ENCODE assay signal across 26 cellular contexts in the genomic region with DNA sequence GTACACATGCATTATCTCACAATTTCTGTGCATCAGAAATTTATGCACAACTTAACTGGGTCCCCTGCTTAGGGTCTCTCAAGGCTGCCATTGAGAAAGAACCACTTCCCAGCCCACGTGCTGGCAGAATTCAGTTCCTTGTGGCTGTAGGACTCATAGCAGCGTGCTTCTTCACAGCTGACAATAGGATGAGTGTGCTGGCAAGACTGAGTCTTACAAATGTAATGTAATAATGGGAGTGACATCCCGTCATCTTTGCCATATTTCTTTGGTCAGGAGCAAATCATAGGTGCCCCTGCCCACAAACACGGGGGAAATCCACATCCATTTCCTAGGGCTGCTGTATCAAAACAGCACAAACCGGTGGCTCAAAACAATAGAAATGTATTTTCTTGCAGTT.
DNase-seq lines count a peak whose midpoint lies in the region; ATAC-seq and TF ChIP-seq lines count a peak whose summit lies in the region.
"Had no signal": no experiment of that assay in that cellular context is flagged by ENCODE, and none has a peak within 500 bp of the region (broad histone marks: within the 10 kb centered on the region; RNA-seq: fewer than 3 reads in every experiment).

No MANE protein-coding gene starts in this region.

- H3K4me3 ChIP-seq in fibroblast of the aortic adventitia (ENCODE audit: low read depth, low read length) (no peak overlapping the region), heart right ventricle (no peak overlapping the region), PC-9 (no peak overlapping the region)
- H3K4me3 ChIP-seq: lung, skin epidermis had no signal

- peaks cover 8 to 12% of the 10 kb centered on the region in 2 experiments for H3K4me1 Mint-ChIP-seq in H9

- H4K91ac ChIP-seq in H9 (ENCODE audit: insufficient read length, low read depth, low read length) = no peak overlapping the region

- no peak overlapping the region for H2BK5ac ChIP-seq in H9 (ENCODE audit: insufficient read length, low read length)

- H2AK5ac ChIP-seq in H9 (ENCODE audit: insufficient read length, low read length) = no peak overlapping the region

- DNase-seq in AG08395 (ENCODE audit: low spot score) = peak; percentile 47
- peak; percentile 55 for DNase-seq in HT1080 (ENCODE audit: low read depth)
- DNase-seq in fibroblast of the aortic adventitia (ENCODE audit: low read depth) = peak; percentile 44
- no peak for DNase-seq in heart right ventricle
- DNase-seq in H9 = no peak
- no peak for DNase-seq in PC-9
- DNase-seq: activated CD4-positive, alpha-beta memory T cell treated with anti-CD3 and anti-CD28 coated beads, Interleukin-2, amount 10 ng/mL, durations not matched to agents 7 days and 5 days; activated naive CD4-positive, alpha-beta T cell treated with Interleukin-2 at 50 U/mL for 16 hours; activated T-cell treated with anti-CD3 and anti-CD28 coated beads, Interleukin-2, amount 50 U/mL, for 24 hours; DMS 273 treated with DMSO at 0.1 percent for 48 hours; endodermal cell; foreskin melanocyte; islet precursor cell; naive thymus-derived CD8-positive, alpha-beta T cell; NCI-H1092; NCI-H2107; NCI-H526 treated with DMSO at 0.1 percent for 48 hours; T-helper 2 cell had no signal

- peaks cover 0 to 32% (median 6%) of the 10 kb centered on the region in 9 donors for H3K4me1 ChIP-seq in heart right ventricle
- no peaks in the 10 kb centered on the region for H3K4me1 ChIP-seq in H9 (ENCODE audit: insufficient read depth, low read length)
- peaks cover 14% of the 10 kb centered on the region for H3K4me1 ChIP-seq in PC-9 (replicated peaks; ENCODE audit: insufficient read depth)

- H3K23ac ChIP-seq in H9 (ENCODE audit: insufficient read length, low read depth, low read length) = no peak overlapping the region

- no peak overlapping the region for H3T11ph ChIP-seq in H9 (ENCODE audit: low read length)

- no peaks in the 10 kb centered on the region for H3K79me1 ChIP-seq in H9 (ENCODE audit: insufficient read depth, low read depth, low read length, poor library complexity, severe bottlenecking)

- H3K9me3 Mint-ChIP-seq in H9 = no peaks in the 10 kb centered on the region
- H3K9me3 Mint-ChIP-seq: activated CD4-positive, alpha-beta memory T cell treated with anti-CD3 and anti-CD28 coated beads, Interleukin-2, amount 10 ng/mL, durations not matched to agents 7 days and 5 days; activated T-cell treated with anti-CD3 and anti-CD28 coated beads, Interleukin-2, amount 50 U/mL, for 24 hours; naive thymus-derived CD8-positive, alpha-beta T cell; stimulated activated naive CD8-positive, alpha-beta T cell treated with anti-CD3 and anti-CD28 coated beads, Interleukin-15, Interleukin-2, amounts not matched to agents 100 ng/mL and 50 ng/mL, for 24 hours; type B pancreatic cell had no signal

- H3K27ac ChIP-seq in heart right ventricle (no peak overlapping the region), H9 (ENCODE audit: insufficient read length, low read depth, low read length) (no peak overlapping the region), PC-9 (no peak overlapping the region)
- H3K27ac ChIP-seq: HL-60, skin epidermis had no signal

- H2BK20ac ChIP-seq in H9 (ENCODE audit: low read depth, low read length, poor library complexity, severe bottlenecking) = no peak overlapping the region

- no peak overlapping the region for H3K56ac ChIP-seq in H9 (ENCODE audit: insufficient read length, low read depth, low read length)

- H3K27me3 ChIP-seq in heart right ventricle (no peaks in the 10 kb centered on the region), H9 (ENCODE audit: insufficient read depth, low read length) (no peaks in the 10 kb centered on the region), PC-9 (ENCODE audit: insufficient read depth, low read depth) (no peaks in the 10 kb centered on the region)

- peaks cover 4 to 18% (median 17%) of the 10 kb centered on the region in 3 experiments; a peak in 5 of 7 replicates for H3K36me3 Mint-ChIP-seq in H9 (ENCODE audit: insufficient read depth in 1 of 3, low read depth in 3 of 3)

- no peak overlapping the region for H3K9ac ChIP-seq in H9 (ENCODE audit: extremely low read depth, insufficient read length, low read length)

- H3K79me2 ChIP-seq in H9 (ENCODE audit: insufficient read depth, low read length) (no peaks in the 10 kb centered on the region), PC-9 (ENCODE audit: low read depth) (no peaks in the 10 kb centered on the region)

- TF ChIP-seq CTCF in fibroblast of the aortic adventitia (IDR thresholded peaks at IDR 0.05; ENCODE audit: insufficient read depth, low read length) (no peak), heart right ventricle (IDR thresholded peaks at IDR 0.05) (no peak), H9 (conservative IDR thresholded peaks at IDR 0.05) (no peak), PC-9 (conservative IDR thresholded peaks at IDR 0.05) (no peak)

- H2BK120ac ChIP-seq in H9 (ENCODE audit: low read depth, low read length, poor library complexity, severe bottlenecking) = no peak overlapping the region

- no TSS peak for BruUV-seq in PC-9 (replicated peaks; lab: Mats Ljungman, UMichigan)

- H4K20me1 ChIP-seq in H9 (ENCODE audit: control insufficient read depth, insufficient read depth, insufficient read length) = no peaks in the 10 kb centered on the region
- H4K20me1 ChIP-seq in PC-9 (ENCODE audit: insufficient read depth) = no peaks in the 10 kb centered on the region

- no peaks in the 10 kb centered on the region for H3K9me3 ChIP-seq in heart right ventricle
- H3K9me3 ChIP-seq in H9 (ENCODE audit: control insufficient read depth, low read depth, low read length) = no peaks in the 10 kb centered on the region
- no peaks in the 10 kb centered on the region; the same call in 1 of the 2 replicates for H3K9me3 ChIP-seq in PC-9 (ENCODE audit: insufficient read depth, low read depth)

- no peak overlapping the region for H2BK15ac ChIP-seq in H9 (ENCODE audit: low read depth, low read length)

- H3K9me2 ChIP-seq in PC-9 (ENCODE audit: insufficient read depth) = no peaks in the 10 kb centered on the region

- WGBS in heart right ventricle, 2 donors = 84 to 91% methylated on average over 5 of the region's 5 CpGs
- no CpG with 5 or more reads among the region's 5 CpGs for WGBS in H9 (ENCODE audit: extremely low coverage, insufficient read length, low lambda C conversion rate)

- no peak overlapping the region for H4K8ac ChIP-seq in H9 (replicated peaks; ENCODE audit: insufficient read length, low read depth, low read length)

- no peak overlapping the region for H3K14ac ChIP-seq in H9 (ENCODE audit: insufficient read depth, low read length)

- ATAC-seq in SK-N-SH treated with all-trans-retinoic acid at 6 μM for 48 hours (peak; percentile 54; the same call in 2 of the 3 replicates), heart right ventricle (no peak), HG03457 (IDR thresholded peaks at IDR 0.05; ENCODE audit: unreplicated experiment) (no peak)
- ATAC-seq: naive thymus-derived CD8-positive, alpha-beta T cell; WTC11 had no signal

- no peak overlapping the region for H2AFZ ChIP-seq in H9 (ENCODE audit: low read length)
- H2AFZ ChIP-seq in PC-9 = no peak overlapping the region

- intact Hi-C loops in heart right ventricle (cut with DNase I) (no loop called here), PC-9 (cut with micrococcal nuclease; ENCODE audit: unreplicated experiment) (no loop called here)

- POLR2A ChIA-PET in PC-9 (lab: Charles Lee; ENCODE audit: unreplicated experiment) = no interaction called here

- no peaks in the 10 kb centered on the region for H3F3A ChIP-seq in PC-9 (ENCODE audit: insufficient read depth, low read depth)

- no peaks in the 10 kb centered on the region for H3K27me3 Mint-ChIP-seq in H9 (ENCODE audit: low read depth)
- H3K27me3 Mint-ChIP-seq: activated CD4-positive, alpha-beta memory T cell treated with anti-CD3 and anti-CD28 coated beads, Interleukin-2, amount 10 ng/mL, durations not matched to agents 7 days and 5 days; activated T-cell treated with anti-CD3 and anti-CD28 coated beads, Interleukin-2, amount 50 U/mL, for 24 hours; naive thymus-derived CD8-positive, alpha-beta T cell; stimulated activated naive CD8-positive, alpha-beta T cell treated with anti-CD3 and anti-CD28 coated beads, Interleukin-15, Interleukin-2, amounts not matched to agents 100 ng/mL and 50 ng/mL, for 24 hours; type B pancreatic cell had no signal

- peaks cover 0 to 50% (median 0%) of the 10 kb centered on the region in 9 donors for H3K36me3 ChIP-seq in heart right ventricle
- no peaks in the 10 kb centered on the region for H3K36me3 ChIP-seq in PC-9 (ENCODE audit: low read depth)

- CTCF ChIA-PET in PC-9 (lab: Charles Lee) = no interaction called here

- no peak overlapping the region for H3K4me3 Mint-ChIP-seq in H9
- H3K4me3 Mint-ChIP-seq: activated CD4-positive, alpha-beta memory T cell treated with anti-CD3 and anti-CD28 coated beads, Interleukin-2, amount 10 ng/mL, durations not matched to agents 7 days and 5 days; activated T-cell treated with anti-CD3 and anti-CD28 coated beads, Interleukin-2, amount 50 U/mL, for 24 hours; endodermal cell; naive thymus-derived CD8-positive, alpha-beta T cell; stimulated activated naive CD8-positive, alpha-beta T cell treated with anti-CD3 and anti-CD28 coated beads, Interleukin-15, Interleukin-2, amounts not matched to agents 100 ng/mL and 50 ng/mL, for 24 hours; type B pancreatic cell; WTC11 had no signal

- no peak overlapping the region for H3K18ac ChIP-seq in H9 (ENCODE audit: insufficient read length, low read depth, low read length)

- no peaks in the 10 kb centered on the region for H3K23me2 ChIP-seq in H9 (ENCODE audit: insufficient read length, low read depth, low read length, poor library complexity, severe bottlenecking)

- no peak overlapping the region for H3K27ac Mint-ChIP-seq in H9
- H3K27ac Mint-ChIP-seq: activated CD4-positive, alpha-beta memory T cell treated with anti-CD3 and anti-CD28 coated beads, Interleukin-2, amount 10 ng/mL, durations not matched to agents 7 days and 5 days; activated T-cell treated with anti-CD3 and anti-CD28 coated beads, Interleukin-2, amount 50 U/mL, for 24 hours; endodermal cell; naive thymus-derived CD8-positive, alpha-beta T cell; stimulated activated naive CD8-positive, alpha-beta T cell treated with anti-CD3 and anti-CD28 coated beads, Interleukin-15, Interleukin-2, amounts not matched to agents 100 ng/mL and 50 ng/mL, for 24 hours; type B pancreatic cell; WTC11 had no signal

- H4K5ac ChIP-seq in H9 (ENCODE audit: insufficient read length, low read depth, low read length) = no peak overlapping the region

- H2BK12ac ChIP-seq in H9 (ENCODE audit: insufficient read length, low read depth, low read length) = no peak overlapping the region

- no peak overlapping the region for H3K4ac ChIP-seq in H9 (ENCODE audit: low read depth, low read length)

- H3K4me2 ChIP-seq in H9 (ENCODE audit: insufficient read depth, insufficient read length, low read length) (no peak overlapping the region), PC-9 (no peak overlapping the region)

TF ChIP-seq in SK-N-SH treated with all-trans-retinoic acid at 6 μM for 48 hours, 23 proteins besides CTCF, POLR2A, EP300 and RAD21:
- TF ChIP-seq SNAI2 (CRISPR knock-in tag; IDR thresholded peaks at IDR 0.05) (no peak), ZNF8 (CRISPR knock-in tag; IDR thresholded peaks at IDR 0.05) (no peak), CSDC2 (CRISPR knock-in tag; IDR thresholded peaks at IDR 0.05) (no peak)

Comparison
In these comparisons a context has a peak if more than half of its experiments do, and no peak if none do; other contexts are left out.
1. DNase-seq: peak in AG08395 (single experiment), HT1080 (single experiment) and fibroblast of the aortic adventitia (single experiment); none in heart right ventricle (0 of 2), H9 (single experiment) and PC-9 (0 of 2).